ENCODE assay signal across 21 cellular contexts in the genomic region with DNA sequence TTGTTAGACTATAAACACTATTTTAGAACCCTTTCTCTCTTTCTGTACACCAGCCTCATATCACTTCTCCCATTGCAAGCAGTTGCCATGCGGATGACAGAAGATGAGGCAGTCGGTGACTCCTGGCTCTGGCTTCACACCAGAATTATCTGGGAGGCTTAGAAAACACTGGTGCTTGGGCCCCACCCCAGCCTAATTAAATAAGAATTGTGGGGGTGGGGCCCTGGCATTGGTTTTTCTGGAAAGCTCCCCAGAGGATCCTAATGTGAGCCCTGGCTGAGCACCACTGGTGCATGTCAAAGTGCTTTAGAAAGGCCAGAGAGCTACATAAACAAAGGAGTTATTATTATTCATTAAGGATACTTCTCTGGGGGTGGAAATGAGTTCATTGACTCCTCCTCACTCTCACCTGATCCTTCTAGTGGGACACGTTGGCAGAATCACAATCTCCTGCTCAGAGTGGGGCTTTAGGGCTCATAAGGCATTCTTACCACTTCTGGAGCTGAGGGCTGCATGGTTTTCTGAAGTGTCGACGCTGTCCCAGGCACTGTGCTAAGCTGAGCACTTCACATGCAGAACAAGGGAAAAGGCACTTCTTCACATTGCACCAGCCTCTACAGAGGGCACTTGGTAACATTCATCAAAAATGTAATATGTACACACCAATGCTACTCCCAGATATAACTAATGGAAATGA.
DNase-seq lines count a peak whose midpoint lies in the region; ATAC-seq lines count a peak whose summit lies in the region.
"Had no signal": no experiment of that assay in that cellular context is flagged by ENCODE, and none has a peak within 500 bp of the region (broad histone marks: within the 10 kb centered on the region; RNA-seq: fewer than 3 reads in every experiment).

No MANE protein-coding gene starts in this region.

- no peak overlapping the region for H3K4me3 ChIP-seq in BLaER1 treated with 17β-estradiol and CSF1 and Interleukin-3, amounts not matched to agents 10 nM and 100 nM
- H3K4me3 ChIP-seq: adrenal gland, mucosa of descending colon, suprapubic skin had no signal

- ATAC-seq in left lobe of liver (no peak), HG03175 (IDR thresholded peaks at IDR 0.05; ENCODE audit: unreplicated experiment) (no peak), GM19324 (IDR thresholded peaks at IDR 0.05; ENCODE audit: low FRiP score, unreplicated experiment) (no peak)
- ATAC-seq: activated CD8-positive, alpha-beta T cell treated with anti-CD3 and anti-CD28 coated beads for 36 hours; left ventricle myocardium superior; mucosa of descending colon had no signal

- H4K20me1 ChIP-seq in BLaER1 treated with 17β-estradiol and CSF1 and Interleukin-3, amounts not matched to agents 10 nM and 100 nM: no peaks in the 10 kb centered on the region; a peak in 2 of 22 replicates

- H3K9ac ChIP-seq in BLaER1 treated with 17β-estradiol and CSF1 and Interleukin-3, amounts not matched to agents 10 nM and 100 nM: no peak overlapping the region

- H3K36me3 ChIP-seq in BLaER1 treated with 17β-estradiol and CSF1 and Interleukin-3, amounts not matched to agents 10 nM and 100 nM: no peaks in the 10 kb centered on the region
- H3K36me3 ChIP-seq: adrenal gland, brain microvascular endothelial cell, suprapubic skin had no signal

- DNase-seq in NCI-H1092 (lab: John Stamatoyannopoulos, UW) (peak; percentile 73), NCI-H2171 treated with DMSO at 0.1 percent for 48 hours (lab: John Stamatoyannopoulos, UW) (peak; percentile 27), left lobe of liver (ENCODE audit: low spot score) (peak; percentile 33), NAMALWA (ENCODE audit: low spot score) (no peak), germinal center (ENCODE audit: low spot score) (no peak)
- DNase-seq: activated CD8-positive, alpha-beta T cell treated with anti-CD3 and anti-CD28 coated beads for 36 hours; activated naive CD4-positive, alpha-beta T cell; activated T-cell treated with anti-CD3 and anti-CD28 coated beads for 4 hours; brain microvascular endothelial cell; HCEC 1CT; left ventricle myocardium superior; mucosa of descending colon; NCI-H82; posterior cingulate gyrus; SHP77; T1000 had no signal

- 0 out of 22 replicates have a peak, but pooled peaks cover 0 to 4% (median 0%) of the 10 kb centered on the region in 11 experiments for H3K27me3 ChIP-seq in BLaER1 treated with 17β-estradiol and CSF1 and Interleukin-3, amounts not matched to agents 10 nM and 100 nM
- H3K27me3 ChIP-seq: adrenal gland, brain microvascular endothelial cell, suprapubic skin had no signal

- no peak overlapping the region for H3K27ac ChIP-seq in BLaER1 treated with 17β-estradiol and CSF1 and Interleukin-3, amounts not matched to agents 10 nM and 100 nM
- H3K27ac ChIP-seq: adrenal gland, brain microvascular endothelial cell, suprapubic skin had no signal

- no peaks in the 10 kb centered on the region for H3K9me3 ChIP-seq in BLaER1 treated with 17β-estradiol and CSF1 and Interleukin-3, amounts not matched to agents 10 nM and 100 nM (replicated peaks in 1 of 11)
- H3K9me3 ChIP-seq: adrenal gland, mucosa of descending colon, suprapubic skin had no signal

- peaks cover 19 to 32% (median 23%) of the 10 kb centered on the region in 10 experiments for H3K4me1 ChIP-seq in BLaER1 treated with 17β-estradiol and CSF1 and Interleukin-3, amounts not matched to agents 10 nM and 100 nM

- peak overlapping the region in 8 of 11 experiments; percentile 30 to 57 (median 40); a peak in 14 of 22 replicates for H3K4me2 ChIP-seq in BLaER1 treated with 17β-estradiol and CSF1 and Interleukin-3, amounts not matched to agents 10 nM and 100 nM

Comparison
In these comparisons a context has a peak if more than half of its experiments do, and no peak if none do; other contexts are left out.
1. DNase-seq: peak in NCI-H1092 (single experiment), NCI-H2171 treated with DMSO at 0.1 percent for 48 hours (single experiment) and left lobe of liver (single experiment); none in NAMALWA (single experiment) and germinal center (single experiment).